ENCODE assay signal across 19 cellular contexts in genomic region chr4:155881555-155881954, GRCh38. TPM values are rescaled to one million over a fixed set of nuclear protein-coding genes. Genes with fewer than 3 reads are reported as not detected.
A peak's percentile ranks its signal among the peaks of the same experiment; 100 is the strongest.
DNase-seq lines count a peak whose midpoint lies in the region; ATAC-seq and TF ChIP-seq lines count a peak whose summit lies in the region.
"Had no signal": no experiment of that assay in that cellular context is flagged by ENCODE, and none has a peak within 500 bp of the region (broad histone marks: within the 10 kb centered on the region; RNA-seq: fewer than 3 reads in every experiment).

No MANE protein-coding gene starts in this region.

- TF ChIP-seq CTCF in mesothelial cell of epicardium (IDR thresholded peaks at IDR 0.05; ENCODE audit: unreplicated experiment), result no peak

- no peak overlapping the region for H3K4me3 Mint-ChIP-seq in mesothelial cell of epicardium
- H3K4me3 Mint-ChIP-seq: naive thymus-derived CD4-positive, alpha-beta T cell had no signal

- no peak overlapping the region for H3K27ac Mint-ChIP-seq in mesothelial cell of epicardium
- H3K27ac Mint-ChIP-seq: naive thymus-derived CD4-positive, alpha-beta T cell had no signal

- no peaks in the 10 kb centered on the region for H3K27me3 Mint-ChIP-seq in mesothelial cell of epicardium (ENCODE audit: low read depth)

- peak; percentile 73 for ATAC-seq in GM19324 (IDR thresholded peaks at IDR 0.05; ENCODE audit: low FRiP score, unreplicated experiment)
- peak; percentile 65 for ATAC-seq in GM21717 (IDR thresholded peaks at IDR 0.05; ENCODE audit: unreplicated experiment)
- peak; percentile 69 for ATAC-seq in HG03342 (IDR thresholded peaks at IDR 0.05; ENCODE audit: unreplicated experiment)
- ATAC-seq: naive thymus-derived CD4-positive, alpha-beta T cell had no signal

- peaks cover 2% of the 10 kb centered on the region for H3K36me3 Mint-ChIP-seq in mesothelial cell of epicardium
- H3K36me3 Mint-ChIP-seq: naive thymus-derived CD4-positive, alpha-beta T cell had no signal

- DNase-seq in NCI-H2171 treated with DMSO at 0.1 percent for 48 hours (lab: John Stamatoyannopoulos, UW) (no peak), mesothelial cell of epicardium (ENCODE audit: low spot score in 2 of 2, unreplicated experiment in 2 of 2) (no peak), NCI-H2196 treated with DMSO at 0.1 percent for 48 hours (lab: John Stamatoyannopoulos, UW; ENCODE audit: unreplicated experiment) (no peak), T-helper 9 cell (no peak)
- DNase-seq: activated CD4-positive, alpha-beta T cell treated with anti-CD3 and anti-CD28 coated beads for 4 hours; activated effector memory CD4-positive, alpha-beta T cell treated with Interleukin-2 at 50 U/mL for 16 hours; cortex of kidney; naive thymus-derived CD4-positive, alpha-beta T cell; NCI-H1436; SHP77; stimulated activated CD4-positive, alpha-beta T cell treated with anti-CD3 and anti-CD28 coated beads, Interleukin-2, amount 100 ng/mL, for 24 hours; stimulated activated naive CD4-positive, alpha-beta T cell treated with Interleukin-2 at 50 U/mL for 16 hours; thyroid gland had no signal

- H3K9me3 Mint-ChIP-seq in mesothelial cell of epicardium, result peaks cover 29% of the 10 kb centered on the region

- H3K4me1 Mint-ChIP-seq in mesothelial cell of epicardium, result no peaks in the 10 kb centered on the region
- H3K4me1 Mint-ChIP-seq: naive thymus-derived CD4-positive, alpha-beta T cell had no signal

RNA-seq across cellular contexts. Expression of gene ASIC5, which starts 15.5 kb away (rescaled TPM):
- total RNA-seq in mesothelial cell of epicardium, result not detected in 3 replicates
- total RNA-seq: endothelial cell of umbilical vein; hepatocyte; naive thymus-derived CD4-positive, alpha-beta T cell; OCI-LY7; thyroid gland had no signal

RNA-seq across cellular contexts. Expression of gene TDO2, which starts 21.9 kb away (rescaled TPM):
- 5.8 to 6.8 TPM (median 6.7 TPM) in 3 replicates for total RNA-seq in mesothelial cell of epicardium
- total RNA-seq: endothelial cell of umbilical vein; naive thymus-derived CD4-positive, alpha-beta T cell; OCI-LY7; thyroid gland had no signal
